In genomic region chr11:22829231-22830081, GRCh38 we compare ENCODE assay signal across 1 cellular context.
TF ChIP-seq lines count a peak whose summit lies in the region.

Gene SVIP (minus strand): TSS chr11:22829801. CDS start chr11:22829748, 53 bp downstream.

TF ChIP-seq in HCT116, 20 proteins besides CTCF, POLR2A, EP300 and RAD21 (continued from another document):
- no peak for TF ChIP-seq REST (IDR thresholded peaks at IDR 0.05; ENCODE audit: low read depth)
- no peak for TF ChIP-seq EZH2phosphoT487 (IDR thresholded peaks at IDR 0.05; ENCODE audit: borderline replicate concordance)
- no peak for TF ChIP-seq JUND (IDR thresholded peaks at IDR 0.05)
- TF ChIP-seq EZH2 (IDR thresholded peaks at IDR 0.05): no peak
- TF ChIP-seq POLR2AphosphoS5 (IDR thresholded peaks at IDR 0.05; ENCODE audit: low read depth, low read length): peak; percentile 77
- TF ChIP-seq, protein P1, sequence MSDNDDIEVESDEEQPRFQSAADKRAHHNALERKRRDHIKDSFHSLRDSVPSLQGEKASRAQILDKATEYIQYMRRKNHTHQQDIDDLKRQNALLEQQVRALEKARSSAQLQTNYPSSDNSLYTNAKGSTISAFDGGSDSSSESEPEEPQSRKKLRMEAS (IDR thresholded peaks at IDR 0.05): peak; percentile 45
- TF ChIP-seq CEBPB (IDR thresholded peaks at IDR 0.05; ENCODE audit: low read depth): no peak
- peak; percentile 45 for TF ChIP-seq TCF7L2 (IDR thresholded peaks at IDR 0.05; ENCODE audit: borderline replicate concordance, extremely low read depth, insufficient read depth, insufficient read length)
- TF ChIP-seq SP1 (IDR thresholded peaks at IDR 0.05; ENCODE audit: low read depth): peak; percentile 50
- peak; percentile 93 for TF ChIP-seq ZBTB33 (IDR thresholded peaks at IDR 0.05; ENCODE audit: extremely low read depth, insufficient replicate concordance, low read length)
